In genomic region chr17:17848311-17848710, GRCh38 we compare ENCODE assay signal across 15 cellular contexts. TPM values are rescaled to one million over a fixed set of nuclear protein-coding genes. Genes with fewer than 3 reads are reported as not detected.
DNase-seq lines count a peak whose midpoint lies in the region; ATAC-seq lines count a peak whose summit lies in the region.
"Had no signal": no experiment of that assay in that cellular context is flagged by ENCODE, and none has a peak within 500 bp of the region (broad histone marks: within the 10 kb centered on the region; RNA-seq: fewer than 3 reads in every experiment).

No MANE protein-coding gene starts in this region.

- peaks cover 15% of the 10 kb centered on the region for H3K36me3 Mint-ChIP-seq in T-helper 2 cell treated with Interferon-gamma antibody and Interleukin-4, amounts not matched to agents 5 μg/mL and 100 μg/mL, for 36 hours (ENCODE audit: low read depth)

- peaks cover 0 to 10% of the 10 kb centered on the region in 2 donors for H3K4me1 ChIP-seq in esophagus (ENCODE audit: control insufficient read depth in 2 of 2, insufficient read depth in 2 of 2, low read length in 1 of 2)

- H3K27me3 ChIP-seq in esophagus (ENCODE audit: control insufficient read depth in 1 of 2, insufficient read depth in 2 of 2, low read length in 2 of 2) = no peaks in the 10 kb centered on the region

- H3K27ac ChIP-seq in SK-N-MC (peak overlapping the region; percentile 91), esophagus (ENCODE audit: low read depth in 2 of 2, low read length in 1 of 2) (peak overlapping the region; percentile 79 to 80)

- DNase-seq in T-helper 2 cell treated with Interferon-gamma antibody and Interleukin-4, amounts not matched to agents 5 μg/mL and 100 μg/mL, for 36 hours (ENCODE audit: low spot score) = no peak
- DNase-seq in T-helper 2 cell (no peak), SK-N-MC (ENCODE audit: low read depth, low spot score) (no peak), medulla oblongata (ENCODE audit: extremely low spot score) (no peak)
- DNase-seq in stimulated activated naive CD8-positive, alpha-beta T cell treated with anti-CD3 and anti-CD28 coated beads, Interleukin-15, Interleukin-2, amounts not matched to agents 100 U/mL and 50 U/mL, for 24 hours = peak; percentile 6
- DNase-seq: 8988T; DMS79; NCI-H2081 treated with DMSO at 0.1 percent for 48 hours; PC-3; stimulated activated naive B cell treated with anti-CD40 and anti-IgM and Interleukin-4, amounts not matched to agents 10 μg/mL and 1 μg/mL and 100 μg/mL, for 72 hours; T1000 had no signal

- H3K36me3 ChIP-seq in SK-N-MC (ENCODE audit: insufficient read depth, low read length) = no peaks in the 10 kb centered on the region
- H3K36me3 ChIP-seq in esophagus (ENCODE audit: control insufficient read depth in 2 of 2, insufficient read depth in 2 of 2, low read length in 1 of 2) = peaks cover 5 to 25% of the 10 kb centered on the region in 2 donors

- no peak overlapping the region for H3K9ac ChIP-seq in SK-N-MC (ENCODE audit: insufficient read length)

- ATAC-seq in stimulated activated naive CD8-positive, alpha-beta T cell treated with anti-CD3 and anti-CD28 coated beads, Interleukin-15, Interleukin-2, amounts not matched to agents 100 U/mL and 50 U/mL, for 24 hours = no peak
- ATAC-seq in HG03442 (IDR thresholded peaks at IDR 0.05; ENCODE audit: unreplicated experiment) = no peak
- ATAC-seq in GM19395 (IDR thresholded peaks at IDR 0.05; ENCODE audit: unreplicated experiment) = no peak
- ATAC-seq: PC-3 had no signal

- H3K27ac Mint-ChIP-seq in T-helper 2 cell treated with Interferon-gamma antibody and Interleukin-4, amounts not matched to agents 5 μg/mL and 100 μg/mL, for 36 hours = peak overlapping the region; percentile 94

- H3K4me1 Mint-ChIP-seq in T-helper 2 cell treated with Interferon-gamma antibody and Interleukin-4, amounts not matched to agents 5 μg/mL and 100 μg/mL, for 36 hours (ENCODE audit: low read depth) = peaks cover 56% of the 10 kb centered on the region

- peak overlapping the region; percentile 38 for H3K4me3 Mint-ChIP-seq in T-helper 2 cell treated with Interferon-gamma antibody and Interleukin-4, amounts not matched to agents 5 μg/mL and 100 μg/mL, for 36 hours
- H3K4me3 Mint-ChIP-seq: neural crest cell had no signal

- H3K27me3 Mint-ChIP-seq in T-helper 2 cell treated with Interferon-gamma antibody and Interleukin-4, amounts not matched to agents 5 μg/mL and 100 μg/mL, for 36 hours (ENCODE audit: low read depth) = no peaks in the 10 kb centered on the region
- H3K27me3 Mint-ChIP-seq: stimulated activated naive B cell treated with anti-CD40 and anti-IgM and Interleukin-4, amounts not matched to agents 10 μg/mL and 1 μg/mL and 100 μg/mL, for 72 hours had no signal

- H3K4me3 ChIP-seq in SK-N-MC (no peak overlapping the region), esophagus (ENCODE audit: low read depth in 1 of 2, low read length in 2 of 2) (no peak overlapping the region)

- no peaks in the 10 kb centered on the region for H3K9me3 ChIP-seq in SK-N-MC (ENCODE audit: low read depth, low read length)
- no peaks in the 10 kb centered on the region for H3K9me3 ChIP-seq in esophagus (ENCODE audit: control insufficient read depth in 2 of 2, insufficient read depth in 1 of 2, low read depth in 1 of 2, low read length in 1 of 2)

- H3K9me3 Mint-ChIP-seq in T-helper 2 cell treated with Interferon-gamma antibody and Interleukin-4, amounts not matched to agents 5 μg/mL and 100 μg/mL, for 36 hours = no peaks in the 10 kb centered on the region
- H3K9me3 Mint-ChIP-seq: neural crest cell; stimulated activated naive B cell treated with anti-CD40 and anti-IgM and Interleukin-4, amounts not matched to agents 10 μg/mL and 1 μg/mL and 100 μg/mL, for 72 hours had no signal

- WGBS in esophagus, 2 donors = 86 to 87% methylated on average over 8 of the region's 8 CpGs

RNA-seq across cellular contexts. Expression of gene SREBF1, which starts 11.5 kb away (rescaled TPM):
- polyA plus RNA-seq in esophagus = 100 to 1,000 TPM in 1 of 2 donors, 10 to 100 TPM in 1; 95.1 to 116 TPM
